27 cellular contexts compared by ENCODE assay signal in the genomic region with DNA sequence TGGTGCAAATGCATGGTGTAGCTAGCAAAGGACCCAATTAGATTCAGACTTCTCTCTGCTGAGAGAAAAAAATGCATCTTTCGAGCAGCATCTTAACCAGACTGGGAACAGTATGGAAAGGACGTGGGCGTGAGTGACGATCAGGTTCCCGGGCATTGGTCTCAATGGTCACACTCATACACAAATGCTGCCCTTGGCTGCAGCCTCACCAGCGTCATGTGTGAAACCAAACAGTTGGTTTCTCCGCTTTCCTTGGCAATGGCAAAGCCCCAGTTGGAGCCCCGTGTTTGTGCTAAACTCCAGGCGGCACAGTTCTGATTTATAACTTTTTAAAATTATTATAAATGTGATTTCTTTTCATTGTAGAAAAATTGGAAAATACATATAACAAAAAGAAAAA.
"Had no signal": no experiment of that assay in that cellular context is flagged by ENCODE, and none has a peak within 500 bp of the region (broad histone marks: within the 10 kb centered on the region; RNA-seq: fewer than 3 reads in every experiment).

No MANE protein-coding gene starts in this region.

- H3K4me3 ChIP-seq: colonic mucosa, dorsolateral prefrontal cortex, esophagus muscularis mucosa, gastrocnemius medialis, heart left ventricle had no signal

- H3K36me3 ChIP-seq: brain microvascular endothelial cell, colonic mucosa, esophagus muscularis mucosa, gastrocnemius medialis, heart left ventricle had no signal

- H3K4me1 ChIP-seq: colonic mucosa, foreskin keratinocyte, heart left ventricle had no signal

- H3K27me3 ChIP-seq: brain microvascular endothelial cell, colonic mucosa, dorsolateral prefrontal cortex, esophagus muscularis mucosa, gastrocnemius medialis had no signal

- H3K9me3 ChIP-seq: colonic mucosa, esophagus muscularis mucosa, gastrocnemius medialis, heart left ventricle had no signal

- ATAC-seq: activated naive CD4-positive, alpha-beta T cell treated with anti-CD3 and anti-CD28 coated beads, Interleukin-2, amount 50 U/mL, for 72 hours; activated T-cell treated with anti-CD3 and anti-CD28 coated beads, Interleukin-2, amount 50 U/mL, for 72 hours; effector memory CD8-positive, alpha-beta T cell; foreskin keratinocyte; heart left ventricle; WTC11 had no signal

- DNase-seq: activated CD4-positive, alpha-beta memory T cell treated with anti-CD3 and anti-CD28 coated beads, Interleukin-2, amount 10 ng/mL, durations not matched to agents 7 days and 5 days; activated CD4-positive, alpha-beta T cell treated with anti-CD3 and anti-CD28 coated beads for 1 hour; activated CD4-positive, alpha-beta T cell treated with anti-CD3 and anti-CD28 coated beads for 4 hours; activated CD4-positive, alpha-beta T cell treated with anti-CD3 and anti-CD28 coated beads, Interleukin-2, amount 10 ng/mL, durations not matched to agents 7 days and 5 days; activated CD4-positive, alpha-beta T cell treated with anti-CD3 and anti-CD28 coated beads, Interleukin-2, amount 50 U/mL, for 4 hours; activated CD8-positive, alpha-beta memory T cell treated with anti-CD3 and anti-CD28 coated beads, Interleukin-2, amount 50 U/mL, for 48 hours; activated gamma-delta T cell; activated naive CD4-positive, alpha-beta T cell; activated naive CD4-positive, alpha-beta T cell treated with anti-CD3 and anti-CD28 coated beads, Interleukin-2, amount 10 ng/mL, durations not matched to agents 7 days and 5 days; activated naive CD8-positive, alpha-beta T cell treated with anti-CD3 and anti-CD28 coated beads, Interleukin-2, amount 10 ng/mL, durations not matched to agents 7 days and 5 days; activated T-cell treated with anti-CD3 and anti-CD28 coated beads for 4 hours; activated T-cell treated with anti-CD3 and anti-CD28 coated beads, Interleukin-2, amount 50 U/mL, for 24 hours; activated T-cell treated with anti-CD3 and anti-CD28 coated beads, Interleukin-2, amount 50 U/mL, for 72 hours; brain microvascular endothelial cell; colonic mucosa; effector memory CD8-positive, alpha-beta T cell; erythroblast; foreskin keratinocyte; gastrocnemius medialis; glutamatergic neuron; heart left ventricle; T-helper 2 cell had no signal

- H3K27ac ChIP-seq: brain microvascular endothelial cell, colonic mucosa, dorsolateral prefrontal cortex, esophagus muscularis mucosa, foreskin keratinocyte, gastrocnemius medialis, heart left ventricle, VCaP had no signal
